10 cellular contexts compared by ENCODE assay signal in the genomic region with DNA sequence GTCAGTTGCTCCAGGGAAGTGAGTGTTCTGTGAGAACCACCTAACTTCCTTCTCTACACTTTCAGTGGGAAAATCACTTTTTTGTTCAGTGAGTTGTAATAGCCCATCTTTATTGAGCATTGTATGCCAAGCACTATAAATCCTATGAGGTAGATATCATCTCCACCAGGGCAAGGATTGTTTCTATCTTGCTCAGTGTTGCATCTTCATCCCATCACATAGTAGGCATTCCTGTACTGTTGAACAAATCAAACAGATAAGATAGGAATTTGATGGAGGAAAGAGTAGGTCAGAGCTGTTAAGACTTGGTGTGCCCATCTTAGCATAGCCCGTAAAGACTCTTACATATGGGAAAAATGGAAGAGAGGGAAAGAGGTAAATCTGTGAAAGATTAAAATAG. TPM values are rescaled to one million over a fixed set of nuclear protein-coding genes. Genes with fewer than 3 reads are reported as not detected.
DNase-seq lines count a peak whose midpoint lies in the region; ATAC-seq and TF ChIP-seq lines count a peak whose summit lies in the region.
"Had no signal": no experiment of that assay in that cellular context is flagged by ENCODE, and none has a peak within 500 bp of the region (broad histone marks: within the 10 kb centered on the region; RNA-seq: fewer than 3 reads in every experiment).

No MANE protein-coding gene starts in this region.

- H3F3A ChIP-seq in GM23248 (ENCODE audit: insufficient read depth): peaks cover 71% of the 10 kb centered on the region

- peaks cover 44% of the 10 kb centered on the region for H3K4me1 ChIP-seq in GM23248 (ENCODE audit: insufficient read depth)

- no peak overlapping the region for H3K9ac ChIP-seq in GM23248

- DNase-seq in GM23248 (no peak), activated B cell treated with CpG ODN at 0.5 μM for 24 hours (no peak), OCI-M2 (lab: John Stamatoyannopoulos, UW; ENCODE audit: unreplicated experiment) (no peak), NCI-H2107 (lab: John Stamatoyannopoulos, UW) (no peak), NCI-H226 (no peak)
- DNase-seq in stimulated activated effector memory CD8-positive, alpha-beta T cell treated with anti-CD3 and anti-CD28 coated beads, Interleukin-12 subunit alpha, Interleukin-12 subunit beta, amount 100 ng/mL, for 72 hours (ENCODE audit: low spot score in 2 of 2): no peak
- DNase-seq: aorta, NCI-H446 had no signal

- peaks cover 28% of the 10 kb centered on the region for H3K36me3 ChIP-seq in GM23248 (ENCODE audit: low read depth)

- H3K79me2 ChIP-seq in GM23248 (ENCODE audit: insufficient read depth): peaks cover 39% of the 10 kb centered on the region

- peak overlapping the region; percentile 98 for H3K27ac ChIP-seq in GM23248
- H3K27ac ChIP-seq in layer of hippocampus (ENCODE audit: low read depth, low read length): peak overlapping the region; percentile 90

- no peaks in the 10 kb centered on the region for H3K9me2 ChIP-seq in GM23248 (ENCODE audit: insufficient read depth)

- CTCF ChIA-PET in activated B cell treated with CpG ODN at 0.5 μM for 24 hours (lab: Charles Lee): interaction anchor here (10.4 kb wide), 1 partner anchor 182 kb away, joined by 302 read pairs; no protein-coding TSS in a partner anchor

- no peak overlapping the region for H3K4me2 ChIP-seq in GM23248 (ENCODE audit: unreplicated experiment)

- H3K9me3 ChIP-seq in GM23248 (ENCODE audit: low read depth): no peaks in the 10 kb centered on the region

- no peak overlapping the region for H2AFZ ChIP-seq in GM23248

- WGBS in GM23248 (ENCODE audit: low coverage in 1 of 2, low lambda C conversion rate in 2 of 2, missing lambda C conversion rate in 2 of 2), 2 experiments: 97 to 100% methylated on average over 1 of the region's 1 CpG

- H3K4me1 Mint-ChIP-seq in activated B cell treated with CpG ODN at 0.5 μM for 24 hours: peaks cover 49% of the 10 kb centered on the region
- peaks cover 85% of the 10 kb centered on the region for H3K4me1 Mint-ChIP-seq in stimulated activated effector memory CD8-positive, alpha-beta T cell treated with anti-CD3 and anti-CD28 coated beads, Interleukin-12 subunit alpha, Interleukin-12 subunit beta, amount 100 ng/mL, for 72 hours

- intact Hi-C loops in activated B cell treated with CpG ODN at 0.5 μM for 24 hours (cut with micrococcal nuclease): no loop called here

- H3K9me3 Mint-ChIP-seq in activated B cell treated with CpG ODN at 0.5 μM for 24 hours: no peaks in the 10 kb centered on the region
- H3K9me3 Mint-ChIP-seq in stimulated activated effector memory CD8-positive, alpha-beta T cell treated with anti-CD3 and anti-CD28 coated beads, Interleukin-12 subunit alpha, Interleukin-12 subunit beta, amount 100 ng/mL, for 72 hours: no peaks in the 10 kb centered on the region

- POLR2A ChIA-PET in activated B cell treated with CpG ODN at 0.5 μM for 24 hours (lab: Charles Lee): interaction anchor here (0.9 to 8.7 kb wide), 6 partner anchors 15 to 183 kb away, joined by 3 to 308 read pairs (median 8); partner anchors contain the start of gene ARID1A

- no peaks in the 10 kb centered on the region for H3K27me3 ChIP-seq in GM23248 (replicated peaks; ENCODE audit: insufficient read depth)
- no peaks in the 10 kb centered on the region for H3K27me3 ChIP-seq in layer of hippocampus (ENCODE audit: control insufficient read depth, insufficient read depth, low read length)

- H3K4me3 ChIP-seq in GM23248: no peak overlapping the region

- in situ Hi-C loops in GM23248 (cut with MboI): loop anchor here (10.0 kb wide), 1 partner anchor 90 kb away; the partner anchor contains the start of gene ARID1A

- H3K27ac Mint-ChIP-seq in activated B cell treated with CpG ODN at 0.5 μM for 24 hours: peak overlapping the region; percentile 76
- peak overlapping the region; percentile 100 for H3K27ac Mint-ChIP-seq in stimulated activated effector memory CD8-positive, alpha-beta T cell treated with anti-CD3 and anti-CD28 coated beads, Interleukin-12 subunit alpha, Interleukin-12 subunit beta, amount 100 ng/mL, for 72 hours

- TF ChIP-seq CTCF in activated B cell treated with CpG ODN at 0.5 μM for 24 hours (IDR thresholded peaks at IDR 0.05): no peak

- H3K36me3 Mint-ChIP-seq in activated B cell treated with CpG ODN at 0.5 μM for 24 hours (ENCODE audit: low read depth): peaks cover 41% of the 10 kb centered on the region
- H3K36me3 Mint-ChIP-seq in stimulated activated effector memory CD8-positive, alpha-beta T cell treated with anti-CD3 and anti-CD28 coated beads, Interleukin-12 subunit alpha, Interleukin-12 subunit beta, amount 100 ng/mL, for 72 hours: peaks cover 56% of the 10 kb centered on the region

- H4K20me1 ChIP-seq in GM23248 (ENCODE audit: insufficient read depth): no peaks in the 10 kb centered on the region

- H3K27me3 Mint-ChIP-seq in activated B cell treated with CpG ODN at 0.5 μM for 24 hours: no peaks in the 10 kb centered on the region

- H3K4me3 Mint-ChIP-seq in activated B cell treated with CpG ODN at 0.5 μM for 24 hours: no peak overlapping the region
- no peak overlapping the region for H3K4me3 Mint-ChIP-seq in stimulated activated effector memory CD8-positive, alpha-beta T cell treated with anti-CD3 and anti-CD28 coated beads, Interleukin-12 subunit alpha, Interleukin-12 subunit beta, amount 100 ng/mL, for 72 hours

- ATAC-seq in activated B cell treated with CpG ODN at 0.5 μM for 24 hours (ENCODE audit: low read depth) (no peak), esophagus mucosa (no peak)
- no peak for ATAC-seq in stimulated activated effector memory CD8-positive, alpha-beta T cell treated with anti-CD3 and anti-CD28 coated beads, Interleukin-12 subunit alpha, Interleukin-12 subunit beta, amount 100 ng/mL, for 72 hours

RNA-seq across cellular contexts. Expression of gene PIGV, which starts 2.9 kb away (rescaled TPM):
- 28.9 and 31.0 TPM in 2 replicates for total RNA-seq in GM23248 (2014; rRNA removed; shearing (Covaris generic))
- 20.4 and 21.5 TPM in 2 replicates for polyA plus RNA-seq in GM23248 (2016; fragmentation: Nextera tagmentation; extraction: Ambion mirVana)
- total RNA-seq in activated B cell treated with CpG ODN at 0.5 μM for 24 hours (29.6 and 35.4 TPM in 2 replicates), esophagus mucosa (9.4 TPM)

RNA-seq across cellular contexts. Expression of gene ZDHHC18, which starts 41.6 kb away (rescaled TPM):
- 11.6 and 12.8 TPM in 2 replicates for total RNA-seq in GM23248 (2014; rRNA removed; shearing (Covaris generic))
- polyA plus RNA-seq in GM23248 (2016; fragmentation: Nextera tagmentation; extraction: Ambion mirVana): 1.3 and 1.9 TPM in 2 replicates
- total RNA-seq in activated B cell treated with CpG ODN at 0.5 μM for 24 hours (27.1 and 30.3 TPM in 2 replicates), esophagus mucosa (19.2 TPM)
